8 cellular contexts compared by ENCODE assay signal in genomic region chr2:195659114-195659513, GRCh38. TPM values are rescaled to one million over a fixed set of nuclear protein-coding genes. Genes with fewer than 3 reads are reported as not detected.
DNase-seq lines count a peak whose midpoint lies in the region; ATAC-seq, FAIRE-seq and TF ChIP-seq lines count a peak whose summit lies in the region.

No MANE protein-coding gene starts in this region.

- TF ChIP-seq EP300 in H1 (IDR thresholded peaks at IDR 0.05; ENCODE audit: borderline replicate concordance in 1 of 2, low read depth in 2 of 2, low read length in 2 of 2), result no peak

- H2BK12ac ChIP-seq in H1 (ENCODE audit: low read depth, low read length), result no peak overlapping the region

- H3K18ac ChIP-seq in H1 (ENCODE audit: extremely low read depth, low read length), result no peak overlapping the region

- TF ChIP-seq CTCF in H1 (IDR thresholded peaks at IDR 0.05; ENCODE audit: control extremely low read depth in 1 of 3, insufficient read depth in 1 of 3, low read depth in 1 of 3, low read length in 3 of 3), result no peak

- no peak overlapping the region for H3K4ac ChIP-seq in H1 (replicated peaks; ENCODE audit: insufficient read length, low read depth, low read length)

- H4K91ac ChIP-seq in H1 (replicated peaks; ENCODE audit: insufficient read length, low read length), result no peak overlapping the region

- H3K4me1 ChIP-seq in H1 (replicated peaks in 1 of 4; ENCODE audit: control insufficient read depth in 3 of 4, insufficient read depth in 4 of 4, low read length in 3 of 4) (peaks cover 2 to 10% (median 5%) of the 10 kb centered on the region in 4 experiments; a peak in 5 of 7 replicates), rectal smooth muscle tissue (ENCODE audit: control insufficient read depth, insufficient read depth, low read length) (no peaks in the 10 kb centered on the region)

- no peaks in the 10 kb centered on the region for H3K27me3 ChIP-seq in H1 (replicated peaks in 1 of 4; ENCODE audit: control insufficient read depth in 3 of 4, extremely low read depth in 1 of 4, insufficient read depth in 3 of 4, low read length in 3 of 4)
- no peaks in the 10 kb centered on the region for H3K27me3 ChIP-seq in rectal smooth muscle tissue (ENCODE audit: control insufficient read depth, insufficient read depth, low read length)

- H4K5ac ChIP-seq in H1 (ENCODE audit: insufficient read length, low read depth, low read length), result no peak overlapping the region

- no peak overlapping the region for H2AFZ ChIP-seq in H1 (ENCODE audit: low read length)

- H4K8ac ChIP-seq in H1 (ENCODE audit: extremely low read depth, insufficient read depth, low read length), result no peak overlapping the region

- intact Hi-C loops in activated CD4-positive, alpha-beta T cell treated with anti-CD3 and anti-CD28 coated beads, Interleukin-2, amount 10 ng/mL, durations not matched to agents 24 days and 14 days (cut with micrococcal nuclease), result loop anchor here (2.0 to 10.0 kb wide), 7 partner anchors 47 to 676 kb away; partner anchors contain the start of gene DNAH7

- H3K4me2 ChIP-seq in H1 (ENCODE audit: insufficient read depth in 1 of 2, low read depth in 2 of 2, low read length in 2 of 2), result peak overlapping the region; percentile 52 to 77

- no peaks in the 10 kb centered on the region for H3K9me3 ChIP-seq in H1 (ENCODE audit: insufficient read depth in 2 of 2, low read depth in 1 of 2, low read length in 1 of 2)

- no peak overlapping the region for H2BK5ac ChIP-seq in H1 (ENCODE audit: low read depth, low read length)

- H3K4me3 Mint-ChIP-seq in activated CD4-positive, alpha-beta T cell treated with anti-CD3 and anti-CD28 coated beads, Interleukin-2, amount 10 ng/mL, durations not matched to agents 24 days and 14 days, result peak overlapping the region; percentile 86

- CTCF ChIA-PET in H1 (lab: Charles Lee; ENCODE audit: partially characterized antibody), result interaction anchor here (0.7 to 3.3 kb wide), 14 partner anchors 8 to 673 kb away, joined by 3 to 40 read pairs (median 7); no protein-coding TSS in a partner anchor

- no peak overlapping the region for H3K23ac ChIP-seq in H1 (ENCODE audit: insufficient read length)

- H3K14ac ChIP-seq in H1 (ENCODE audit: insufficient read length), result no peak overlapping the region

- H3K9ac ChIP-seq in H1 (replicated peaks in 1 of 4; ENCODE audit: extremely low read depth in 1 of 4, low read depth in 3 of 4, low read length in 3 of 4) (no peak overlapping the region), rectal smooth muscle tissue (ENCODE audit: low read length) (no peak overlapping the region)

- H2BK120ac ChIP-seq in H1 (replicated peaks; ENCODE audit: low read depth, low read length), result no peak overlapping the region

- no peak overlapping the region for H2BK20ac ChIP-seq in H1 (ENCODE audit: low read length)

- 87% methylated on average over 5 of the region's 5 CpGs; no CpG with 5 or more reads in 1 of the 2 experiments for WGBS in H1 (ENCODE audit: extremely low coverage in 1 of 2, insufficient coverage in 1 of 2, insufficient read length in 1 of 2, insufficient replicate concordance in 2 of 2, low coverage in 1 of 2, low lambda C conversion rate in 2 of 2, missing lambda C conversion rate in 1 of 2), 2 experiments

- H3K23me2 ChIP-seq in H1 (ENCODE audit: low read depth, low read length), result peaks cover 3% of the 10 kb centered on the region; the same call in 1 of the 2 replicates

- ATAC-seq in HG02884 (IDR thresholded peaks at IDR 0.05; ENCODE audit: unreplicated experiment), result no peak
- no peak for ATAC-seq in GM19467 (IDR thresholded peaks at IDR 0.05; ENCODE audit: unreplicated experiment)

- no peaks in the 10 kb centered on the region for H3K9me3 Mint-ChIP-seq in activated CD4-positive, alpha-beta T cell treated with anti-CD3 and anti-CD28 coated beads, Interleukin-2, amount 10 ng/mL, durations not matched to agents 24 days and 14 days

- no peak overlapping the region for H3K27ac ChIP-seq in H1 (ENCODE audit: low read depth, low read length)
- no peak overlapping the region for H3K27ac ChIP-seq in rectal smooth muscle tissue (ENCODE audit: low read depth, low read length)

- FAIRE-seq in H1 (lab: Jason Lieb, UNC), result no peak

- H3K56ac ChIP-seq in H1 (replicated peaks; ENCODE audit: insufficient read length, low read depth, low read length), result no peak overlapping the region

- H3K4me3 ChIP-seq in H1 (ENCODE audit: extremely low read depth in 1 of 4, insufficient read depth in 2 of 4, low read depth in 3 of 4, low read length in 4 of 4) (peak overlapping the region in 2 of 4 experiments; percentile 12 to 96; a peak in 3 of 8 replicates), rectal smooth muscle tissue (ENCODE audit: low read length) (peak overlapping the region; percentile 6)

- TF ChIP-seq RAD21 in H1 (IDR thresholded peaks at IDR 0.05 in 1 of 2, conservative IDR thresholded peaks at IDR 0.05 in 1 of 2; ENCODE audit: low read depth in 2 of 2, low read length in 2 of 2), result no peak

- no peaks in the 10 kb centered on the region for H3K27me3 Mint-ChIP-seq in activated CD4-positive, alpha-beta T cell treated with anti-CD3 and anti-CD28 coated beads, Interleukin-2, amount 10 ng/mL, durations not matched to agents 24 days and 14 days

- TF ChIP-seq POLR2A in H1 (IDR thresholded peaks at IDR 0.05; ENCODE audit: control extremely low read depth in 1 of 2, low read depth in 2 of 2, low read length in 2 of 2), result no peak

- no peak overlapping the region for H2AK5ac ChIP-seq in H1 (ENCODE audit: low read depth, low read length)

- peak; percentile 78 for DNase-seq in activated CD4-positive, alpha-beta T cell treated with anti-CD3 and anti-CD28 coated beads, Interleukin-2, amount 10 ng/mL, durations not matched to agents 24 days and 14 days
- no peak for DNase-seq in activated CD4-positive, alpha-beta T cell treated with anti-CD3 and anti-CD28 coated beads for 48 hours
- DNase-seq in SIG-M5 (lab: John Stamatoyannopoulos, UW), result peak; percentile 73
- no peak for DNase-seq in H1 (ENCODE audit: low read depth in 1 of 2, low spot score in 2 of 2)
- DNase-seq in NCI-H1048 (lab: John Stamatoyannopoulos, UW), result no peak

- peaks cover 38% of the 10 kb centered on the region for H3K36me3 Mint-ChIP-seq in activated CD4-positive, alpha-beta T cell treated with anti-CD3 and anti-CD28 coated beads, Interleukin-2, amount 10 ng/mL, durations not matched to agents 24 days and 14 days (ENCODE audit: low read depth)

- POLR2A ChIA-PET in H1 (lab: Charles Lee; ENCODE audit: partially characterized antibody), result interaction anchor here (1.5 kb wide), 1 partner anchor 13 kb away, joined by 6 read pairs; no protein-coding TSS in a partner anchor

- H3K36me3 ChIP-seq in H1 (ENCODE audit: control insufficient read depth in 2 of 4, insufficient read depth in 4 of 4, low read length in 3 of 4), result peaks cover 0 to 5% (median 0%) of the 10 kb centered on the region in 4 experiments; a peak in 1 of 8 replicates
- no peaks in the 10 kb centered on the region for H3K36me3 ChIP-seq in rectal smooth muscle tissue (ENCODE audit: control insufficient read depth, insufficient read depth, low read length)

- H2BK15ac ChIP-seq in H1 (ENCODE audit: low read length), result no peak overlapping the region

- peaks cover 4 to 66% of the 10 kb centered on the region in 2 experiments; a peak in 3 of 4 replicates for H3K79me2 ChIP-seq in H1 (ENCODE audit: control insufficient read depth in 1 of 2, insufficient read depth in 2 of 2, low read length in 2 of 2)

- no peaks in the 10 kb centered on the region for H3K79me1 ChIP-seq in H1 (ENCODE audit: low read depth, low read length)

- H3K4me1 Mint-ChIP-seq in activated CD4-positive, alpha-beta T cell treated with anti-CD3 and anti-CD28 coated beads, Interleukin-2, amount 10 ng/mL, durations not matched to agents 24 days and 14 days, result peaks cover 30% of the 10 kb centered on the region

- H3K27ac Mint-ChIP-seq in activated CD4-positive, alpha-beta T cell treated with anti-CD3 and anti-CD28 coated beads, Interleukin-2, amount 10 ng/mL, durations not matched to agents 24 days and 14 days, result peak overlapping the region; percentile 97

- H4K20me1 ChIP-seq in H1 (replicated peaks in 1 of 2; ENCODE audit: control insufficient read depth in 1 of 2, insufficient read depth in 2 of 2, low read length in 2 of 2), result peaks cover 5 to 10% of the 10 kb centered on the region in 2 experiments

TF ChIP-seq in H1, 55 proteins besides CTCF, POLR2A, EP300 and RAD21:
- TF ChIP-seq TAF7 (optimal IDR thresholded peaks at IDR 0.05; ENCODE audit: borderline replicate concordance, low read depth, low read length) (no peak), BACH1 (IDR thresholded peaks at IDR 0.05; ENCODE audit: low read length) (no peak), NRF1 (IDR thresholded peaks at IDR 0.05; ENCODE audit: low read depth, low read length) (no peak), CHD2 (IDR thresholded peaks at IDR 0.05; ENCODE audit: low read length) (no peak), RXRA (IDR thresholded peaks at IDR 0.05; ENCODE audit: insufficient read depth, low read depth, low read length) (no peak), BCL11A (IDR thresholded peaks at IDR 0.05; ENCODE audit: low read depth in 2 of 2, low read length in 2 of 2) (no peak), SP2 (IDR thresholded peaks at IDR 0.05; ENCODE audit: low read length) (no peak), E2F6 (IDR thresholded peaks at IDR 0.05) (no peak)

RNA-seq across cellular contexts. Expression of gene SLC39A10, which starts 2.1 kb away (rescaled TPM):
- total RNA-seq in activated CD4-positive, alpha-beta T cell treated with anti-CD3 and anti-CD28 coated beads, Interleukin-2, amount 10 ng/mL, durations not matched to agents 24 days and 14 days, result 33.4 and 37.1 TPM in 2 replicates
- total RNA-seq in H1 (2021; fragmentation: NEBNext Ultra II Directional; extraction: Animal tissue kit (Norgen Biotek cat#: 25700)), result 219 and 234 TPM in 2 replicates
- 32.9 and 68.1 TPM in 2 replicates for polyA plus RNA-seq in H1 (2011; rRNA removed)
- 59.8 TPM for polyA plus RNA-seq in H1 (2011; cell fraction: cytosol; rRNA removed)
- 23.3 TPM for polyA plus RNA-seq in H1 (2011; cell fraction: nucleus; rRNA removed)
- polyA plus RNA-seq in H1 (2012, experiment 1 of 2), result 49.7 to 116 TPM (median 69.4 TPM) in 4 replicates
- polyA plus RNA-seq in H1 (2012, experiment 2 of 2), result 7.1 TPM
- 296 TPM for polyA plus RNA-seq in H1 (2013, experiment 1 of 2)
- 298 TPM for polyA plus RNA-seq in H1 (2013, experiment 2 of 2)
- 284 and 398 TPM in 2 replicates for polyA minus RNA-seq in H1 (2011; rRNA and poly(A)+ RNA removed)
- 148 TPM for polyA minus RNA-seq in H1 (2011; cell fraction: cytosol; rRNA and poly(A)+ RNA removed)
- 203 TPM for polyA minus RNA-seq in H1 (2011; cell fraction: nucleus; rRNA and poly(A)+ RNA removed)

Comparison
In these comparisons a context has a peak if more than half of its experiments do, and no peak if none do; other contexts are left out.
1. DNase-seq: peak in activated CD4-positive, alpha-beta T cell treated with anti-CD3 and anti-CD28 coated beads, Interleukin-2, amount 10 ng/mL, durations not matched to agents 24 days and 14 days (single experiment) and SIG-M5 (single experiment); none in activated CD4-positive, alpha-beta T cell treated with anti-CD3 and anti-CD28 coated beads for 48 hours (single experiment), H1 (0 of 2) and NCI-H1048 (single experiment).